18 cellular contexts compared by ENCODE assay signal in genomic region chr17:17127156-17127555, GRCh38.
DNase-seq lines count a peak whose midpoint lies in the region; ATAC-seq and TF ChIP-seq lines count a peak whose summit lies in the region.
"Had no signal": no experiment of that assay in that cellular context is flagged by ENCODE, and none has a peak within 500 bp of the region (broad histone marks: within the 10 kb centered on the region; RNA-seq: fewer than 3 reads in every experiment).

No MANE protein-coding gene starts in this region.

- H2BK12ac ChIP-seq in H9 (ENCODE audit: insufficient read length, low read depth, low read length) = no peak overlapping the region

- POLR2A ChIA-PET in CD4-positive, alpha-beta T cell (lab: Charles Lee) = no interaction called here
- POLR2A ChIA-PET in naive thymus-derived CD8-positive, alpha-beta T cell (lab: Charles Lee) = no interaction called here

- H2BK20ac ChIP-seq in H9 (ENCODE audit: low read depth, low read length, poor library complexity, severe bottlenecking) = no peak overlapping the region

- H2BK15ac ChIP-seq in H9 (ENCODE audit: low read depth, low read length) = no peak overlapping the region

- no peaks in the 10 kb centered on the region for H3K9me3 Mint-ChIP-seq in CD4-positive, alpha-beta T cell
- H3K9me3 Mint-ChIP-seq in H9 = no peaks in the 10 kb centered on the region
- no peaks in the 10 kb centered on the region for H3K9me3 Mint-ChIP-seq in central memory CD8-positive, alpha-beta T cell
- H3K9me3 Mint-ChIP-seq in naive thymus-derived CD8-positive, alpha-beta T cell = no peaks in the 10 kb centered on the region

- H4K5ac ChIP-seq in H9 (ENCODE audit: insufficient read length, low read depth, low read length) = no peak overlapping the region

- CTCF ChIA-PET in CD4-positive, alpha-beta T cell (lab: Charles Lee) = no interaction called here

- H3K4me1 Mint-ChIP-seq in CD4-positive, alpha-beta T cell (ENCODE audit: low read depth) = peaks cover 48% of the 10 kb centered on the region
- H3K4me1 Mint-ChIP-seq in H9 = peaks cover 3 to 22% of the 10 kb centered on the region in 2 experiments
- peaks cover 59% of the 10 kb centered on the region for H3K4me1 Mint-ChIP-seq in central memory CD8-positive, alpha-beta T cell
- H3K4me1 Mint-ChIP-seq in naive thymus-derived CD8-positive, alpha-beta T cell = peaks cover 25 to 61% (median 59%) of the 10 kb centered on the region in 4 donors

- intact Hi-C loops in CD4-positive, alpha-beta T cell (cut with DNase I, micrococcal nuclease) = no loop called here

- H3K27me3 ChIP-seq in CD4-positive, alpha-beta T cell (ENCODE audit: control insufficient read depth, insufficient read depth, low read length) = no peaks in the 10 kb centered on the region
- no peaks in the 10 kb centered on the region for H3K27me3 ChIP-seq in H9 (ENCODE audit: insufficient read depth, low read length)
- H3K27me3 ChIP-seq: hepatocyte, SJSA1, suprapubic skin had no signal

- no peaks in the 10 kb centered on the region for H3K4me1 ChIP-seq in H9 (ENCODE audit: insufficient read depth, low read length)
- H3K4me1 ChIP-seq: SJSA1 had no signal

- H3K9ac ChIP-seq in H9 (ENCODE audit: extremely low read depth, insufficient read length, low read length) = no peak overlapping the region

- no CpG with 5 or more reads among the region's 6 CpGs for WGBS in H9 (ENCODE audit: extremely low coverage, insufficient read length, low lambda C conversion rate)

- H3K18ac ChIP-seq in H9 (ENCODE audit: insufficient read length, low read depth, low read length) = no peak overlapping the region

- no peak overlapping the region; the same call in 1 of the 2 replicates for H3K14ac ChIP-seq in H9 (ENCODE audit: insufficient read depth, low read length)

- H2BK5ac ChIP-seq in H9 (ENCODE audit: insufficient read length, low read length) = no peak overlapping the region

- H3K36me3 Mint-ChIP-seq in CD4-positive, alpha-beta T cell (ENCODE audit: low read depth) = peaks cover 36% of the 10 kb centered on the region
- H3K36me3 Mint-ChIP-seq in H9 (ENCODE audit: insufficient read depth in 1 of 3, low read depth in 3 of 3) = peaks cover 0 to 5% (median 0%) of the 10 kb centered on the region in 3 experiments; a peak in 6 of 7 replicates
- peaks cover 9% of the 10 kb centered on the region for H3K36me3 Mint-ChIP-seq in central memory CD8-positive, alpha-beta T cell (ENCODE audit: insufficient read depth)
- peaks cover 0 to 26% (median 2%) of the 10 kb centered on the region in 3 donors for H3K36me3 Mint-ChIP-seq in naive thymus-derived CD8-positive, alpha-beta T cell

- H3K4me2 ChIP-seq in H9 (ENCODE audit: insufficient read depth, insufficient read length, low read length) = no peak overlapping the region
- H3K4me2 ChIP-seq: hepatocyte had no signal

- H3K27ac ChIP-seq in CD4-positive, alpha-beta T cell (ENCODE audit: low read depth, low read length) = no peak overlapping the region
- no peak overlapping the region for H3K27ac ChIP-seq in H9 (ENCODE audit: insufficient read length, low read depth, low read length)
- H3K27ac ChIP-seq: hepatocyte, SJSA1, suprapubic skin had no signal

- no peak for DNase-seq in CD4-positive, alpha-beta T cell
- no peak for DNase-seq in H9
- no peak for DNase-seq in central memory CD8-positive, alpha-beta T cell (ENCODE audit: low spot score in 2 of 2)
- DNase-seq in naive thymus-derived CD8-positive, alpha-beta T cell = no peak
- no peak for DNase-seq in NCI-H774 (lab: John Stamatoyannopoulos, UW)
- no peak for DNase-seq in NCI-H748 (lab: John Stamatoyannopoulos, UW; ENCODE audit: unreplicated experiment)
- DNase-seq in NCI-H128 (lab: John Stamatoyannopoulos, UW; ENCODE audit: unreplicated experiment) = no peak
- DNase-seq: activated CD4-positive, alpha-beta T cell treated with anti-CD3 and anti-CD28 coated beads, Interleukin-2, amount 50 U/mL, for 4 hours; activated gamma-delta T cell; DMS153; kidney glomerular epithelial cell; NCI-H1930; NCI-H510A; stimulated activated CD4-positive, alpha-beta T cell treated with anti-CD3 and anti-CD28 coated beads, Interleukin-4, amount 100 ng/mL, for 1 hour had no signal

- H2AFZ ChIP-seq in H9 (ENCODE audit: low read length) = no peak overlapping the region
- H2AFZ ChIP-seq: hepatocyte had no signal

- no peak overlapping the region for H4K8ac ChIP-seq in H9 (replicated peaks; ENCODE audit: insufficient read length, low read depth, low read length)

- H3K23me2 ChIP-seq in H9 (ENCODE audit: insufficient read length, low read depth, low read length, poor library complexity, severe bottlenecking) = no peaks in the 10 kb centered on the region

- no peaks in the 10 kb centered on the region for H4K20me1 ChIP-seq in H9 (ENCODE audit: control insufficient read depth, insufficient read depth, insufficient read length)

- no peak for TF ChIP-seq CTCF in CD4-positive, alpha-beta T cell (IDR thresholded peaks at IDR 0.05)
- TF ChIP-seq CTCF in H9 (conservative IDR thresholded peaks at IDR 0.05) = no peak

- no peak overlapping the region for H3K56ac ChIP-seq in H9 (ENCODE audit: insufficient read length, low read depth, low read length)

- no peaks in the 10 kb centered on the region for H3K79me2 ChIP-seq in H9 (ENCODE audit: insufficient read depth, low read length)

- H3K4me3 Mint-ChIP-seq in CD4-positive, alpha-beta T cell = no peak overlapping the region
- no peak overlapping the region; a peak in 1 of 5 replicates for H3K4me3 Mint-ChIP-seq in H9
- H3K4me3 Mint-ChIP-seq in central memory CD8-positive, alpha-beta T cell = peak overlapping the region; percentile 69
- peak overlapping the region in 9 of 10 donors; percentile 54 to 90 (median 74) for H3K4me3 Mint-ChIP-seq in naive thymus-derived CD8-positive, alpha-beta T cell
- H3K4me3 Mint-ChIP-seq: B cell had no signal

- H3K79me1 ChIP-seq in H9 (ENCODE audit: insufficient read depth, low read depth, low read length, poor library complexity, severe bottlenecking) = no peaks in the 10 kb centered on the region

- no peak overlapping the region for H2BK120ac ChIP-seq in H9 (ENCODE audit: low read depth, low read length, poor library complexity, severe bottlenecking)

- no peaks in the 10 kb centered on the region for H3K27me3 Mint-ChIP-seq in CD4-positive, alpha-beta T cell
- no peaks in the 10 kb centered on the region for H3K27me3 Mint-ChIP-seq in H9 (ENCODE audit: low read depth)
- H3K27me3 Mint-ChIP-seq in central memory CD8-positive, alpha-beta T cell = no peaks in the 10 kb centered on the region
- no peaks in the 10 kb centered on the region for H3K27me3 Mint-ChIP-seq in naive thymus-derived CD8-positive, alpha-beta T cell
- H3K27me3 Mint-ChIP-seq: B cell had no signal

- no peaks in the 10 kb centered on the region for H3K9me3 ChIP-seq in CD4-positive, alpha-beta T cell (ENCODE audit: control insufficient read depth, low read length)
- no peaks in the 10 kb centered on the region for H3K9me3 ChIP-seq in H9 (ENCODE audit: control insufficient read depth, low read depth, low read length)
- H3K9me3 ChIP-seq: SJSA1, suprapubic skin had no signal

- no peak overlapping the region for H3K23ac ChIP-seq in H9 (ENCODE audit: insufficient read length, low read depth, low read length)

- no peak overlapping the region for H4K91ac ChIP-seq in H9 (ENCODE audit: insufficient read length, low read depth, low read length)

- no peak overlapping the region for H2AK5ac ChIP-seq in H9 (ENCODE audit: insufficient read length, low read length)

- no peak for ATAC-seq in CD4-positive, alpha-beta T cell (ENCODE audit: poor library complexity)
- no peak for ATAC-seq in central memory CD8-positive, alpha-beta T cell (replicated peaks; ENCODE audit: extremely low read depth, poor library complexity, severe bottlenecking)
- no peak for ATAC-seq in naive thymus-derived CD8-positive, alpha-beta T cell

- no peak overlapping the region for H3K4ac ChIP-seq in H9 (ENCODE audit: low read depth, low read length)

- H3K27ac Mint-ChIP-seq in CD4-positive, alpha-beta T cell = peak overlapping the region; percentile 77
- H3K27ac Mint-ChIP-seq in H9 = 0 out of 7 replicates have a peak overlapping the region, but pooled peaks of 2 of the 3 experiments have one; percentile 27 to 28
- peak overlapping the region; percentile 80 for H3K27ac Mint-ChIP-seq in central memory CD8-positive, alpha-beta T cell (ENCODE audit: low read depth)
- H3K27ac Mint-ChIP-seq in naive thymus-derived CD8-positive, alpha-beta T cell = peak overlapping the region; percentile 37 to 97 (median 82)
- H3K27ac Mint-ChIP-seq: B cell had no signal

- H3T11ph ChIP-seq in H9 (ENCODE audit: low read length) = no peak overlapping the region

Comparison
In these comparisons a context has a peak if more than half of its experiments do, and no peak if none do; other contexts are left out.
1. H3K27ac Mint-ChIP-seq: peak in every context shown above with its lines; median percentile 82 in naive thymus-derived CD8-positive, alpha-beta T cell; 80 in central memory CD8-positive, alpha-beta T cell; 77 in CD4-positive, alpha-beta T cell; 28 in H9.
2. H3K4me3 Mint-ChIP-seq: peak in central memory CD8-positive, alpha-beta T cell (single experiment) and naive thymus-derived CD8-positive, alpha-beta T cell (9 of 10); none in CD4-positive, alpha-beta T cell (single experiment) and H9 (0 of 2).